ENCODE assay signal across 18 cellular contexts in the genomic region with DNA sequence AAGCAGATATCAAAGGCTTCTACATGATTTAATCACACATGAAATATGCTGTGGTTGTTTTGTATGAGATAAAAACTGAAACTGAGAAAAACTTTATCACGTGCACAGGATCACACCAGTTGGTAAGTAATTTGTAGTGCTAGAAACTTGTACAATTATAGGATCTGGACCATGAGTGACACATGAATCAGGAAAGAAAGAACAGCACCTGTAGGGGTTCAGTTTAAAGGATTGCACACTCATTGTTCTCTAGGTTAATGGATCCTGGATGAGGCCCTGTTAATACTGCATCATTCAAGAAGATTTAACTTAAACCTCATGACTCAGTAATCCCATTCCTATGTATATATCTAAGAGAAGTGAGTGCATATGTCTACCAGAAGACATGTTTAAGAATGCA.
DNase-seq lines count a peak whose midpoint lies in the region; ATAC-seq and TF ChIP-seq lines count a peak whose summit lies in the region.
"Had no signal": no experiment of that assay in that cellular context is flagged by ENCODE, and none has a peak within 500 bp of the region (broad histone marks: within the 10 kb centered on the region; RNA-seq: fewer than 3 reads in every experiment).

No MANE protein-coding gene starts in this region.

- H3K36me3 Mint-ChIP-seq in Caco-2 (ENCODE audit: insufficient read depth, unreplicated experiment) = peaks cover 50% of the 10 kb centered on the region
- H3K36me3 Mint-ChIP-seq in activated T-helper 2 cell treated with anti-CD3 and anti-CD28 coated beads, Interferon-gamma antibody, Interleukin-2, Interleukin-4, amounts not matched to agents 10 μg/mL and 5 μg/mL and 100 μg/mL, durations not matched to agents 14 hours and 24 hours and 36 hours (ENCODE audit: low read depth) = peaks cover 68% of the 10 kb centered on the region

- no peak overlapping the region for H3K4me3 Mint-ChIP-seq in Caco-2 (ENCODE audit: unreplicated experiment)
- H3K4me3 Mint-ChIP-seq in activated T-helper 2 cell treated with anti-CD3 and anti-CD28 coated beads, Interferon-gamma antibody, Interleukin-2, Interleukin-4, amounts not matched to agents 10 μg/mL and 5 μg/mL and 100 μg/mL, durations not matched to agents 14 hours and 24 hours and 36 hours (ENCODE audit: low read depth) = no peak overlapping the region

- DNase-seq in Caco-2 (no peak), NCI-H524 (lab: John Stamatoyannopoulos, UW) (no peak), NOMO-1 treated with DMSO at 0.1 percent for 48 hours (lab: John Stamatoyannopoulos, UW; ENCODE audit: unreplicated experiment) (no peak), NCI-H1092 (lab: John Stamatoyannopoulos, UW) (no peak)
- no peak for DNase-seq in activated T-helper 2 cell treated with anti-CD3 and anti-CD28 coated beads, Interferon-gamma antibody, Interleukin-2, Interleukin-4, amounts not matched to agents 10 μg/mL and 5 μg/mL and 100 μg/mL, durations not matched to agents 14 hours and 24 hours and 36 hours (ENCODE audit: low spot score)
- DNase-seq: activated CD8-positive, alpha-beta memory T cell treated with anti-CD3 and anti-CD28 coated beads for 24 hours; caudate nucleus; effector memory CD4-positive, alpha-beta T cell; NCI-H1436 treated with DMSO at 0.1 percent for 48 hours; NCI-H446 treated with DMSO at 0.1 percent for 48 hours; ovary; stimulated activated CD4-positive, alpha-beta T cell treated with anti-CD3 and anti-CD28 coated beads, Interleukin-4, amount 100 ng/mL, for 4 hours; tibial artery had no signal

- no peaks in the 10 kb centered on the region for H3K4me1 ChIP-seq in Caco-2
- H3K4me1 ChIP-seq: tibial artery had no signal

- BruUV-seq in Caco-2 (replicated peaks; lab: Mats Ljungman, UMichigan) = TSS peak; percentile 22

- no peaks in the 10 kb centered on the region for H3K4me1 Mint-ChIP-seq in Caco-2 (ENCODE audit: low read depth, unreplicated experiment)
- H3K4me1 Mint-ChIP-seq in activated T-helper 2 cell treated with anti-CD3 and anti-CD28 coated beads, Interferon-gamma antibody, Interleukin-2, Interleukin-4, amounts not matched to agents 10 μg/mL and 5 μg/mL and 100 μg/mL, durations not matched to agents 14 hours and 24 hours and 36 hours (ENCODE audit: low read depth) = peaks cover 22% of the 10 kb centered on the region

- H3K27me3 ChIP-seq in Caco-2 (replicated peaks; ENCODE audit: control insufficient read depth, insufficient read depth, low read length) = no peaks in the 10 kb centered on the region
- H3K27me3 ChIP-seq: ovary, tibial artery had no signal

- no peak overlapping the region for H3K27ac Mint-ChIP-seq in Caco-2 (ENCODE audit: unreplicated experiment)
- peak overlapping the region; percentile 21 for H3K27ac Mint-ChIP-seq in activated T-helper 2 cell treated with anti-CD3 and anti-CD28 coated beads, Interferon-gamma antibody, Interleukin-2, Interleukin-4, amounts not matched to agents 10 μg/mL and 5 μg/mL and 100 μg/mL, durations not matched to agents 14 hours and 24 hours and 36 hours

- no peaks in the 10 kb centered on the region for H3K36me3 ChIP-seq in Caco-2 (ENCODE audit: control insufficient read depth, insufficient read depth, low read length)
- H3K36me3 ChIP-seq: ovary had no signal

- no peaks in the 10 kb centered on the region for H3K9me3 ChIP-seq in Caco-2
- H3K9me3 ChIP-seq: HAP-1, ovary, tibial artery had no signal

- intact Hi-C loops in Caco-2 (cut with micrococcal nuclease; ENCODE audit: unreplicated experiment) = no loop called here
- intact Hi-C loops in activated T-helper 2 cell treated with anti-CD3 and anti-CD28 coated beads, Interferon-gamma antibody, Interleukin-2, Interleukin-4, amounts not matched to agents 10 μg/mL and 5 μg/mL and 100 μg/mL, durations not matched to agents 14 hours and 24 hours and 36 hours (cut with micrococcal nuclease) = loop anchor here (2.0 kb wide), 1 partner anchor 14 kb away; no protein-coding TSS in a partner anchor

- POLR2A ChIA-PET in Caco-2 (lab: Charles Lee) = no interaction called here

- no peaks in the 10 kb centered on the region for H3K27me3 Mint-ChIP-seq in Caco-2 (ENCODE audit: insufficient read depth, unreplicated experiment)
- H3K27me3 Mint-ChIP-seq in activated T-helper 2 cell treated with anti-CD3 and anti-CD28 coated beads, Interferon-gamma antibody, Interleukin-2, Interleukin-4, amounts not matched to agents 10 μg/mL and 5 μg/mL and 100 μg/mL, durations not matched to agents 14 hours and 24 hours and 36 hours (ENCODE audit: low read depth) = no peaks in the 10 kb centered on the region

- CTCF ChIA-PET in Caco-2 (lab: Charles Lee) = no interaction called here

- no peaks in the 10 kb centered on the region for H3K9me3 Mint-ChIP-seq in Caco-2 (ENCODE audit: unreplicated experiment)
- H3K9me3 Mint-ChIP-seq in activated T-helper 2 cell treated with anti-CD3 and anti-CD28 coated beads, Interferon-gamma antibody, Interleukin-2, Interleukin-4, amounts not matched to agents 10 μg/mL and 5 μg/mL and 100 μg/mL, durations not matched to agents 14 hours and 24 hours and 36 hours = no peaks in the 10 kb centered on the region

- peak; percentile 32 for ATAC-seq in GM18907 (IDR thresholded peaks at IDR 0.05; ENCODE audit: unreplicated experiment)
- peak; percentile 46 for ATAC-seq in HG02938 (IDR thresholded peaks at IDR 0.05; ENCODE audit: unreplicated experiment)
- ATAC-seq in HG03175 (IDR thresholded peaks at IDR 0.05; ENCODE audit: unreplicated experiment) = no peak
- ATAC-seq: left lobe of liver had no signal

- H3K4me3 ChIP-seq in Caco-2 (ENCODE audit: low read depth, low read length) = no peak overlapping the region
- H3K4me3 ChIP-seq: HAP-1, ovary, tibial artery had no signal

- no peak for TF ChIP-seq CTCF in Caco-2 (IDR thresholded peaks at IDR 0.05; ENCODE audit: insufficient read depth in 1 of 2, low read depth in 1 of 2, low read length in 1 of 2, severe bottlenecking in 1 of 2, unreplicated experiment in 1 of 2)
